Comparison of ENCODE assay signal across 16 cellular contexts in genomic region chr10:76624470-76624869, GRCh38.
DNase-seq lines count a peak whose midpoint lies in the region; ATAC-seq and TF ChIP-seq lines count a peak whose summit lies in the region.
"Had no signal": no experiment of that assay in that cellular context is flagged by ENCODE, and none has a peak within 500 bp of the region (broad histone marks: within the 10 kb centered on the region; RNA-seq: fewer than 3 reads in every experiment).

No MANE protein-coding gene starts in this region.

- CTCF ChIA-PET in activated CD4-positive, alpha-beta memory T cell treated with anti-CD3 and anti-CD28 coated beads for 36 hours (lab: Charles Lee), result interaction anchor here (1.5 kb wide), 1 partner anchor 19 kb away, joined by 3 read pairs; no protein-coding TSS in a partner anchor

- no peaks in the 10 kb centered on the region for H3K4me1 Mint-ChIP-seq in activated CD4-positive, alpha-beta memory T cell treated with anti-CD3 and anti-CD28 coated beads for 36 hours (ENCODE audit: low read depth)
- peaks cover 4% of the 10 kb centered on the region for H3K4me1 Mint-ChIP-seq in glutamatergic neuron (ENCODE audit: low read depth, unreplicated experiment)
- H3K4me1 Mint-ChIP-seq: activated CD4-positive, alpha-beta T cell treated with anti-CD3 and anti-CD28 coated beads, Interleukin-2, amount 10 ng/mL, durations not matched to agents 7 days and 5 days had no signal

- POLR2A ChIA-PET in activated CD4-positive, alpha-beta memory T cell treated with anti-CD3 and anti-CD28 coated beads for 36 hours (lab: Charles Lee), result no interaction called here

- DNase-seq in NOMO-1 treated with DMSO at 0.1 percent for 48 hours (lab: John Stamatoyannopoulos, UW; ENCODE audit: unreplicated experiment) (peak; percentile 81), HK-2 (ENCODE audit: unreplicated experiment) (no peak), glutamatergic neuron (no peak), left lobe of liver (ENCODE audit: low spot score) (no peak)
- no peak for DNase-seq in activated CD4-positive, alpha-beta memory T cell treated with anti-CD3 and anti-CD28 coated beads for 36 hours
- DNase-seq: activated CD4-positive, alpha-beta T cell treated with anti-CD3 and anti-CD28 coated beads, Interleukin-2, amount 10 ng/mL, durations not matched to agents 7 days and 5 days; activated naive CD4-positive, alpha-beta T cell; caudate nucleus; KG1; midbrain; psoas muscle; testis had no signal

- no peaks in the 10 kb centered on the region for H3K27me3 Mint-ChIP-seq in activated CD4-positive, alpha-beta memory T cell treated with anti-CD3 and anti-CD28 coated beads for 36 hours
- peaks cover 3% of the 10 kb centered on the region for H3K27me3 Mint-ChIP-seq in glutamatergic neuron (ENCODE audit: unreplicated experiment)
- H3K27me3 Mint-ChIP-seq: activated CD4-positive, alpha-beta T cell treated with anti-CD3 and anti-CD28 coated beads, Interleukin-2, amount 10 ng/mL, durations not matched to agents 7 days and 5 days; B cell had no signal

- ATAC-seq in GM18508 (IDR thresholded peaks at IDR 0.05; ENCODE audit: insufficient read depth, unreplicated experiment) (peak; percentile 94), GM21423 (IDR thresholded peaks at IDR 0.05; ENCODE audit: unreplicated experiment) (peak; percentile 55), HG03045 (IDR thresholded peaks at IDR 0.05; ENCODE audit: unreplicated experiment) (peak; percentile 94), left lobe of liver (no peak)
- ATAC-seq: psoas muscle had no signal

- no peak overlapping the region for H3K4me3 Mint-ChIP-seq in activated CD4-positive, alpha-beta memory T cell treated with anti-CD3 and anti-CD28 coated beads for 36 hours
- no peak overlapping the region for H3K4me3 Mint-ChIP-seq in glutamatergic neuron (ENCODE audit: unreplicated experiment)
- H3K4me3 Mint-ChIP-seq: activated CD4-positive, alpha-beta T cell treated with anti-CD3 and anti-CD28 coated beads, Interleukin-2, amount 10 ng/mL, durations not matched to agents 7 days and 5 days; B cell had no signal

- H3K36me3 Mint-ChIP-seq in activated CD4-positive, alpha-beta memory T cell treated with anti-CD3 and anti-CD28 coated beads for 36 hours, result peaks cover 2% of the 10 kb centered on the region
- H3K36me3 Mint-ChIP-seq in glutamatergic neuron (ENCODE audit: unreplicated experiment), result peaks cover 6% of the 10 kb centered on the region

- intact Hi-C loops in activated CD4-positive, alpha-beta memory T cell treated with anti-CD3 and anti-CD28 coated beads for 36 hours (cut with micrococcal nuclease), result no loop called here

- H3K27ac Mint-ChIP-seq in activated CD4-positive, alpha-beta memory T cell treated with anti-CD3 and anti-CD28 coated beads for 36 hours, result no peak overlapping the region
- no peak overlapping the region for H3K27ac Mint-ChIP-seq in glutamatergic neuron (ENCODE audit: unreplicated experiment)
- H3K27ac Mint-ChIP-seq: activated CD4-positive, alpha-beta T cell treated with anti-CD3 and anti-CD28 coated beads, Interleukin-2, amount 10 ng/mL, durations not matched to agents 7 days and 5 days; B cell had no signal

- H3K9me3 Mint-ChIP-seq in activated CD4-positive, alpha-beta memory T cell treated with anti-CD3 and anti-CD28 coated beads for 36 hours, result peaks cover 14% of the 10 kb centered on the region
- peaks cover 1% of the 10 kb centered on the region for H3K9me3 Mint-ChIP-seq in glutamatergic neuron (ENCODE audit: unreplicated experiment)

- TF ChIP-seq CTCF in glutamatergic neuron (IDR thresholded peaks at IDR 0.05; ENCODE audit: partially characterized antibody, unreplicated experiment), result no peak
